In the genomic region with DNA sequence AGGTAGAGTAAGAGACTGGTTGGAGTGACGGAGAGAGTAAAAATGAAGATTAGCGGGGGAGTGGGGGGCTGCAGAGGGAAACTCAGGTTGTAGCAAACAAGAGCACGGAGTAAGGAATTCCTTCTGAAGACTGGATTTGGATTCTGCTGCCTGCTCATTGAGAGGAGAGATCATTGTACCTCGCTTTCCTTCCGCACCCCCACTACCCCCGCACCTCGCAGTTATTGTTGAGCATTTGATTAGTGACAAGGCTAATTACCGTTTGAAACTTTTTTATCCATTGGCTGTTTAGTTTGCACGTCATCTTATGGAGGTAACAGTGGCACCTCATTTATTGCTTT, we compare ENCODE assay signal across 8 cellular contexts. TPM values are rescaled to one million over a fixed set of nuclear protein-coding genes. Genes with fewer than 3 reads are reported as not detected.
DNase-seq lines count a peak whose midpoint lies in the region; ATAC-seq lines count a peak whose summit lies in the region.

No MANE protein-coding gene starts in this region.

- H3K27ac ChIP-seq in iPS DF 6.9 (ENCODE audit: low read length), result no peak overlapping the region

- peak overlapping the region; percentile 96 for H3K4me3 Mint-ChIP-seq in activated CD4-positive, alpha-beta T cell treated with anti-CD3 and anti-CD28 coated beads, Interleukin-2, amount 10 ng/mL, durations not matched to agents 7 days and 5 days
- H3K4me3 Mint-ChIP-seq in activated CD8-positive, alpha-beta T cell treated with anti-CD3 and anti-CD28 coated beads, Interleukin-2, amount 10 ng/mL, durations not matched to agents 7 days and 5 days, result peak overlapping the region; percentile 100
- H3K4me3 Mint-ChIP-seq in stimulated activated naive B cell treated with anti-CD40 and anti-IgM and Interleukin-4, amounts not matched to agents 10 μg/mL and 1 μg/mL and 100 μg/mL, for 72 hours, result peak overlapping the region; percentile 91 to 97

- ATAC-seq in activated CD8-positive, alpha-beta T cell treated with anti-CD3 and anti-CD28 coated beads, Interleukin-2, amount 10 ng/mL, durations not matched to agents 7 days and 5 days, result peak; percentile 4
- peak; percentile 3 to 4 for ATAC-seq in stimulated activated naive B cell treated with anti-CD40 and anti-IgM and Interleukin-4, amounts not matched to agents 10 μg/mL and 1 μg/mL and 100 μg/mL, for 72 hours (replicated peaks)
- no peak for ATAC-seq in GM18868 (IDR thresholded peaks at IDR 0.05; ENCODE audit: unreplicated experiment)

- no peaks in the 10 kb centered on the region for H3K9me3 ChIP-seq in iPS DF 6.9 (ENCODE audit: control insufficient read depth, insufficient read depth, low read length)

- peaks cover 30% of the 10 kb centered on the region for H3K4me1 Mint-ChIP-seq in activated CD4-positive, alpha-beta T cell treated with anti-CD3 and anti-CD28 coated beads, Interleukin-2, amount 10 ng/mL, durations not matched to agents 7 days and 5 days
- H3K4me1 Mint-ChIP-seq in activated CD8-positive, alpha-beta T cell treated with anti-CD3 and anti-CD28 coated beads, Interleukin-2, amount 10 ng/mL, durations not matched to agents 7 days and 5 days (ENCODE audit: low read depth), result peaks cover 32% of the 10 kb centered on the region
- peaks cover 2 to 5% of the 10 kb centered on the region in 2 donors for H3K4me1 Mint-ChIP-seq in stimulated activated naive B cell treated with anti-CD40 and anti-IgM and Interleukin-4, amounts not matched to agents 10 μg/mL and 1 μg/mL and 100 μg/mL, for 72 hours

- POLR2A ChIA-PET in activated CD4-positive, alpha-beta T cell treated with anti-CD3 and anti-CD28 coated beads, Interleukin-2, amount 10 ng/mL, durations not matched to agents 7 days and 5 days (lab: Charles Lee), result interaction anchor here (0.6 to 0.8 kb wide), 2 partner anchors 16 to 123 kb away, joined by 3 read pairs; no protein-coding TSS in a partner anchor
- POLR2A ChIA-PET in activated CD8-positive, alpha-beta T cell treated with anti-CD3 and anti-CD28 coated beads, Interleukin-2, amount 10 ng/mL, durations not matched to agents 7 days and 5 days (lab: Charles Lee), result interaction anchor here (0.6 kb wide), 1 partner anchor 117 kb away, joined by 4 read pairs; no protein-coding TSS in a partner anchor

- no peaks in the 10 kb centered on the region for H3K27me3 Mint-ChIP-seq in activated CD4-positive, alpha-beta T cell treated with anti-CD3 and anti-CD28 coated beads, Interleukin-2, amount 10 ng/mL, durations not matched to agents 7 days and 5 days
- no peaks in the 10 kb centered on the region for H3K27me3 Mint-ChIP-seq in activated CD8-positive, alpha-beta T cell treated with anti-CD3 and anti-CD28 coated beads, Interleukin-2, amount 10 ng/mL, durations not matched to agents 7 days and 5 days (ENCODE audit: low read depth)
- H3K27me3 Mint-ChIP-seq in stimulated activated naive B cell treated with anti-CD40 and anti-IgM and Interleukin-4, amounts not matched to agents 10 μg/mL and 1 μg/mL and 100 μg/mL, for 72 hours, result no peaks in the 10 kb centered on the region

- H3K27me3 ChIP-seq in iPS DF 6.9 (ENCODE audit: control insufficient read depth, insufficient read depth, low read length), result no peaks in the 10 kb centered on the region

- peak; percentile 14 for DNase-seq in activated CD4-positive, alpha-beta T cell treated with anti-CD3 and anti-CD28 coated beads, Interleukin-2, amount 10 ng/mL, durations not matched to agents 7 days and 5 days
- DNase-seq in activated CD4-positive, alpha-beta T cell treated with anti-CD3 and anti-CD28 coated beads, Interleukin-2, amount 50 U/mL, for 1 hour, result no peak
- DNase-seq in activated CD8-positive, alpha-beta T cell treated with anti-CD3 and anti-CD28 coated beads, Interleukin-2, amount 10 ng/mL, durations not matched to agents 7 days and 5 days, result peak; percentile 22
- DNase-seq in iPS DF 6.9 (ENCODE audit: low read depth, low spot score) (no peak), DMS79 treated with DMSO at 0.1 percent for 48 hours (lab: John Stamatoyannopoulos, UW) (no peak), NCI-H510A treated with DMSO at 0.1 percent for 48 hours (lab: John Stamatoyannopoulos, UW) (no peak)
- no peak for DNase-seq in stimulated activated naive B cell treated with anti-CD40 and anti-IgM and Interleukin-4, amounts not matched to agents 10 μg/mL and 1 μg/mL and 100 μg/mL, for 72 hours

- peak overlapping the region; percentile 76 for H3K4me3 ChIP-seq in iPS DF 6.9 (ENCODE audit: low read length)

- peaks cover 33% of the 10 kb centered on the region for H3K36me3 Mint-ChIP-seq in activated CD4-positive, alpha-beta T cell treated with anti-CD3 and anti-CD28 coated beads, Interleukin-2, amount 10 ng/mL, durations not matched to agents 7 days and 5 days (ENCODE audit: low read depth)
- H3K36me3 Mint-ChIP-seq in activated CD8-positive, alpha-beta T cell treated with anti-CD3 and anti-CD28 coated beads, Interleukin-2, amount 10 ng/mL, durations not matched to agents 7 days and 5 days (ENCODE audit: low read depth), result peaks cover 39% of the 10 kb centered on the region
- H3K36me3 Mint-ChIP-seq in stimulated activated naive B cell treated with anti-CD40 and anti-IgM and Interleukin-4, amounts not matched to agents 10 μg/mL and 1 μg/mL and 100 μg/mL, for 72 hours, result peaks cover 11 to 19% of the 10 kb centered on the region in 2 donors

- peaks cover 6% of the 10 kb centered on the region; the same call in 1 of the 2 replicates for H3K36me3 ChIP-seq in iPS DF 6.9 (ENCODE audit: control insufficient read depth, insufficient read depth, low read length)

- CTCF ChIA-PET in activated CD4-positive, alpha-beta T cell treated with anti-CD3 and anti-CD28 coated beads, Interleukin-2, amount 10 ng/mL, durations not matched to agents 7 days and 5 days (lab: Charles Lee), result interaction anchor here (0.6 to 1.2 kb wide), 3 partner anchors 42 to 419 kb away, joined by 3 to 8 read pairs (median 4); a partner anchor contains a TSS
- CTCF ChIA-PET in activated CD8-positive, alpha-beta T cell treated with anti-CD3 and anti-CD28 coated beads, Interleukin-2, amount 10 ng/mL, durations not matched to agents 7 days and 5 days (lab: Charles Lee), result interaction anchor here (2.6 kb wide), 1 partner anchor 66 kb away, joined by 22 read pairs; no protein-coding TSS in a partner anchor

- no peaks in the 10 kb centered on the region for H3K9me3 Mint-ChIP-seq in activated CD4-positive, alpha-beta T cell treated with anti-CD3 and anti-CD28 coated beads, Interleukin-2, amount 10 ng/mL, durations not matched to agents 7 days and 5 days
- no peaks in the 10 kb centered on the region for H3K9me3 Mint-ChIP-seq in activated CD8-positive, alpha-beta T cell treated with anti-CD3 and anti-CD28 coated beads, Interleukin-2, amount 10 ng/mL, durations not matched to agents 7 days and 5 days (ENCODE audit: insufficient read depth)
- no peaks in the 10 kb centered on the region for H3K9me3 Mint-ChIP-seq in stimulated activated naive B cell treated with anti-CD40 and anti-IgM and Interleukin-4, amounts not matched to agents 10 μg/mL and 1 μg/mL and 100 μg/mL, for 72 hours

- no peaks in the 10 kb centered on the region for H3K4me1 ChIP-seq in iPS DF 6.9 (ENCODE audit: control insufficient read depth, insufficient read depth, low read length)

- no CpG with 5 or more reads among the region's 9 CpGs for WGBS in iPS DF 6.9 (ENCODE audit: insufficient coverage, insufficient read length)

- H3K27ac Mint-ChIP-seq in activated CD4-positive, alpha-beta T cell treated with anti-CD3 and anti-CD28 coated beads, Interleukin-2, amount 10 ng/mL, durations not matched to agents 7 days and 5 days, result peak overlapping the region; percentile 96
- H3K27ac Mint-ChIP-seq in activated CD8-positive, alpha-beta T cell treated with anti-CD3 and anti-CD28 coated beads, Interleukin-2, amount 10 ng/mL, durations not matched to agents 7 days and 5 days, result peak overlapping the region; percentile 100
- H3K27ac Mint-ChIP-seq in stimulated activated naive B cell treated with anti-CD40 and anti-IgM and Interleukin-4, amounts not matched to agents 10 μg/mL and 1 μg/mL and 100 μg/mL, for 72 hours, result peak overlapping the region; percentile 99

RNA-seq across cellular contexts. Expression of a gene that starts 0.5 kb away (rescaled TPM):
- 10 to 100 TPM; 83.2 to 87.7 TPM for total RNA-seq in activated CD4-positive, alpha-beta T cell treated with anti-CD3 and anti-CD28 coated beads, Interleukin-2, amount 10 ng/mL, durations not matched to agents 7 days and 5 days
- total RNA-seq in activated CD8-positive, alpha-beta T cell treated with anti-CD3 and anti-CD28 coated beads, Interleukin-2, amount 10 ng/mL, durations not matched to agents 7 days and 5 days, result 10 to 100 TPM; 77.7 to 79.7 TPM

RNA-seq across cellular contexts. Expression of a gene that starts 28.1 kb away (rescaled TPM):
- total RNA-seq in activated CD4-positive, alpha-beta T cell treated with anti-CD3 and anti-CD28 coated beads, Interleukin-2, amount 10 ng/mL, durations not matched to agents 7 days and 5 days, result 10 to 100 TPM; 69.6 to 72.9 TPM
- total RNA-seq in activated CD8-positive, alpha-beta T cell treated with anti-CD3 and anti-CD28 coated beads, Interleukin-2, amount 10 ng/mL, durations not matched to agents 7 days and 5 days, result 10 to 100 TPM; 69.9 to 71.2 TPM

RNA-seq across cellular contexts. Expression of a gene that starts 39.4 kb away (rescaled TPM):
- total RNA-seq in activated CD4-positive, alpha-beta T cell treated with anti-CD3 and anti-CD28 coated beads, Interleukin-2, amount 10 ng/mL, durations not matched to agents 7 days and 5 days, result 1 to 10 TPM; 1.7 to 2.1 TPM
- total RNA-seq in activated CD8-positive, alpha-beta T cell treated with anti-CD3 and anti-CD28 coated beads, Interleukin-2, amount 10 ng/mL, durations not matched to agents 7 days and 5 days, result 1 to 10 TPM; 2.0 to 2.3 TPM

RNA-seq across cellular contexts. Expression of a gene that starts 42.2 kb away (rescaled TPM):
- total RNA-seq in activated CD4-positive, alpha-beta T cell treated with anti-CD3 and anti-CD28 coated beads, Interleukin-2, amount 10 ng/mL, durations not matched to agents 7 days and 5 days, result 10 to 100 TPM; 36.4 to 43.6 TPM
- total RNA-seq in activated CD8-positive, alpha-beta T cell treated with anti-CD3 and anti-CD28 coated beads, Interleukin-2, amount 10 ng/mL, durations not matched to agents 7 days and 5 days, result 10 to 100 TPM; 29.5 to 32.5 TPM

RNA-seq across cellular contexts. Expression of a gene that starts 49.2 kb away (rescaled TPM):
- 1 to 10 TPM; 2.4 to 3.5 TPM for total RNA-seq in activated CD4-positive, alpha-beta T cell treated with anti-CD3 and anti-CD28 coated beads, Interleukin-2, amount 10 ng/mL, durations not matched to agents 7 days and 5 days
- 1 to 10 TPM; 2.5 to 4.0 TPM for total RNA-seq in activated CD8-positive, alpha-beta T cell treated with anti-CD3 and anti-CD28 coated beads, Interleukin-2, amount 10 ng/mL, durations not matched to agents 7 days and 5 days

Comparison
In these comparisons a context has a peak if more than half of its experiments do, and no peak if none do; other contexts are left out.
1. DNase-seq: peak in activated CD4-positive, alpha-beta T cell treated with anti-CD3 and anti-CD28 coated beads, Interleukin-2, amount 10 ng/mL, durations not matched to agents 7 days and 5 days (single experiment) and activated CD8-positive, alpha-beta T cell treated with anti-CD3 and anti-CD28 coated beads, Interleukin-2, amount 10 ng/mL, durations not matched to agents 7 days and 5 days (single experiment); none in activated CD4-positive, alpha-beta T cell treated with anti-CD3 and anti-CD28 coated beads, Interleukin-2, amount 50 U/mL, for 1 hour (single experiment), iPS DF 6.9 (single experiment), stimulated activated naive B cell treated with anti-CD40 and anti-IgM and Interleukin-4, amounts not matched to agents 10 μg/mL and 1 μg/mL and 100 μg/mL, for 72 hours (single experiment), DMS79 treated with DMSO at 0.1 percent for 48 hours (single experiment) and NCI-H510A treated with DMSO at 0.1 percent for 48 hours (single experiment).
2. Peak in every context shown above with its lines, with median percentiles within 50 percentile points of each other: H3K27ac Mint-ChIP-seq and H3K4me3 Mint-ChIP-seq.